In the genomic region with DNA sequence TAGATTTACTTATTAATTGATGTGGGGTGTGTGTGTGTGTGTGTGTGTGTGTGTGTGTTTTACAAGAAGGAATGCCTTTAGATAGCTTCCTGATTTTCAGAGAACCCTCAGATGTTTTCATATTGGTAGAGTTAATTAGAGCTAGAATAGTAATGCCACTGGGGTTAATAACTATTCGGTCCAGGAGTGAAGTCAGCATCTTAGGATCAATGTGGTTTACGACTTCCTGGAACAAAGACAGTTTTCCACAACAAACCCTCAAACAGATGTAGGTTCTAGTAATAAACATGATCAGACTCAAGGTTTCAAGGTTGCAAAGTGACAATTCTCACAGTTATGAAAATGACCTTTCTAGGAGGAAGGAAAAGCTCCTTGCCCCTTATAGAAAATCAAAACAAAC, we compare ENCODE assay signal across 23 cellular contexts. TPM values are rescaled to one million over a fixed set of nuclear protein-coding genes. Genes with fewer than 3 reads are reported as not detected.
DNase-seq lines count a peak whose midpoint lies in the region; ATAC-seq and TF ChIP-seq lines count a peak whose summit lies in the region.
"Had no signal": no experiment of that assay in that cellular context is flagged by ENCODE, and none has a peak within 500 bp of the region (broad histone marks: within the 10 kb centered on the region; RNA-seq: fewer than 3 reads in every experiment).

No MANE protein-coding gene starts in this region.

- intact Hi-C loops in OCI-LY7 (cut with micrococcal nuclease; ENCODE audit: unreplicated experiment) (no loop called here), CD14-positive monocyte (cut with micrococcal nuclease) (no loop called here)

- H3K9me2 ChIP-seq in OCI-LY7 (ENCODE audit: insufficient read depth, low read length) = no peaks in the 10 kb centered on the region

- POLR2A ChIA-PET in OCI-LY7 (lab: Charles Lee) = interaction anchor here (1.2 kb wide), 1 partner anchor 12 kb away, joined by 5 read pairs; a partner anchor contains a TSS

- H3K36me3 Mint-ChIP-seq in activated CD8-positive, alpha-beta memory T cell treated with anti-CD3 and anti-CD28 coated beads, Interleukin-2, amount 10 ng/mL, durations not matched to agents 7 days and 5 days = peaks cover 34% of the 10 kb centered on the region
- H3K36me3 Mint-ChIP-seq in central memory CD8-positive, alpha-beta T cell (ENCODE audit: insufficient read depth) = peaks cover 7% of the 10 kb centered on the region
- no peaks in the 10 kb centered on the region for H3K36me3 Mint-ChIP-seq in CD14-positive monocyte

- peaks cover 61% of the 10 kb centered on the region for H3K4me1 Mint-ChIP-seq in activated CD8-positive, alpha-beta memory T cell treated with anti-CD3 and anti-CD28 coated beads, Interleukin-2, amount 10 ng/mL, durations not matched to agents 7 days and 5 days
- H3K4me1 Mint-ChIP-seq in central memory CD8-positive, alpha-beta T cell = peaks cover 50% of the 10 kb centered on the region
- H3K4me1 Mint-ChIP-seq in CD14-positive monocyte = no peaks in the 10 kb centered on the region

- no peak overlapping the region for H3K27ac ChIP-seq in OCI-LY7 (ENCODE audit: low read depth, low read length, poor library complexity, severe bottlenecking)
- H3K27ac ChIP-seq: esophagus muscularis mucosa, KMS-11, neutrophil, PC-9, SJSA1 had no signal

- no TSS peak for BruUV-seq in OCI-LY7 (replicated peaks; lab: Mats Ljungman, UMichigan)

- ATAC-seq in activated CD8-positive, alpha-beta memory T cell treated with anti-CD3 and anti-CD28 coated beads, Interleukin-2, amount 10 ng/mL, durations not matched to agents 7 days and 5 days = no peak
- no peak for ATAC-seq in central memory CD8-positive, alpha-beta T cell (replicated peaks; ENCODE audit: extremely low read depth, poor library complexity, severe bottlenecking)
- ATAC-seq in HG02642 (IDR thresholded peaks at IDR 0.05; ENCODE audit: poor library complexity, unreplicated experiment) (no peak), GM21515 (IDR thresholded peaks at IDR 0.05; ENCODE audit: unreplicated experiment) (no peak)

- peak overlapping the region; percentile 44; the same call in 1 of the 2 replicates for H2AFZ ChIP-seq in OCI-LY7 (ENCODE audit: low read length)
- H2AFZ ChIP-seq: PC-9 had no signal

- no peaks in the 10 kb centered on the region for H3K27me3 Mint-ChIP-seq in activated CD8-positive, alpha-beta memory T cell treated with anti-CD3 and anti-CD28 coated beads, Interleukin-2, amount 10 ng/mL, durations not matched to agents 7 days and 5 days
- no peaks in the 10 kb centered on the region for H3K27me3 Mint-ChIP-seq in central memory CD8-positive, alpha-beta T cell
- peaks cover 3 to 16% (median 10%) of the 10 kb centered on the region in 3 donors for H3K27me3 Mint-ChIP-seq in CD14-positive monocyte (ENCODE audit: low read depth in 3 of 3)

- no peak overlapping the region for H3K4me3 Mint-ChIP-seq in activated CD8-positive, alpha-beta memory T cell treated with anti-CD3 and anti-CD28 coated beads, Interleukin-2, amount 10 ng/mL, durations not matched to agents 7 days and 5 days
- H3K4me3 Mint-ChIP-seq in central memory CD8-positive, alpha-beta T cell = peak overlapping the region; percentile 16
- no peak overlapping the region for H3K4me3 Mint-ChIP-seq in CD14-positive monocyte

- no peaks in the 10 kb centered on the region for H3K36me3 ChIP-seq in OCI-LY7 (ENCODE audit: insufficient read depth, low read length)
- H3K36me3 ChIP-seq: esophagus muscularis mucosa, neutrophil, SJSA1 had no signal

- peak overlapping the region; percentile 26 for H3K4me2 ChIP-seq in OCI-LY7 (ENCODE audit: low read length)
- H3K4me2 ChIP-seq: KMS-11, PC-9 had no signal

- no peaks in the 10 kb centered on the region for H3K9me3 ChIP-seq in OCI-LY7 (ENCODE audit: low read length)
- H3K9me3 ChIP-seq: esophagus muscularis mucosa, neutrophil, SJSA1 had no signal

- peak overlapping the region; percentile 17 for H3K27ac Mint-ChIP-seq in activated CD8-positive, alpha-beta memory T cell treated with anti-CD3 and anti-CD28 coated beads, Interleukin-2, amount 10 ng/mL, durations not matched to agents 7 days and 5 days
- peak overlapping the region; percentile 41 for H3K27ac Mint-ChIP-seq in central memory CD8-positive, alpha-beta T cell (ENCODE audit: low read depth)
- H3K27ac Mint-ChIP-seq in CD14-positive monocyte = peak overlapping the region in 1 of 7 donors; percentile 46

- CTCF ChIA-PET in activated CD8-positive, alpha-beta memory T cell treated with anti-CD3 and anti-CD28 coated beads, Interleukin-2, amount 10 ng/mL, durations not matched to agents 7 days and 5 days (lab: Charles Lee) = interaction anchor here (0.8 to 1.9 kb wide), 4 partner anchors 12 to 17 kb away, joined by 4 to 11 read pairs (median 6); a partner anchor contains a TSS
- CTCF ChIA-PET in OCI-LY7 (lab: Charles Lee; ENCODE audit: unreplicated experiment) = interaction anchor here (0.5 kb wide), 1 partner anchor 78 kb away, joined by 3 read pairs; no protein-coding TSS in a partner anchor

- no peaks in the 10 kb centered on the region for H3K79me2 ChIP-seq in OCI-LY7 (ENCODE audit: insufficient read depth, low read depth, low read length)

- no peak for DNase-seq in activated CD8-positive, alpha-beta memory T cell treated with anti-CD3 and anti-CD28 coated beads, Interleukin-2, amount 10 ng/mL, durations not matched to agents 7 days and 5 days
- no peak for DNase-seq in activated CD8-positive, alpha-beta memory T cell treated with anti-CD3 and anti-CD28 coated beads, Interleukin-2, amount 50 U/mL, for 4 hours
- peak; percentile 20 for DNase-seq in OCI-LY7 (ENCODE audit: low spot score)
- no peak for DNase-seq in central memory CD8-positive, alpha-beta T cell (ENCODE audit: low spot score in 2 of 2)
- DNase-seq in renal cortical epithelial cell (ENCODE audit: low read depth) = peak; percentile 35
- DNase-seq in CD14-positive monocyte (ENCODE audit: low spot score) = no peak
- DNase-seq: activated CD4-positive, CD25-positive, alpha-beta regulatory T cell treated with anti-CD3 and anti-CD28 coated beads, Interleukin-2, amount 50 U/mL, for 72 hours; DMS79; midbrain; NCI-H187; NCI-H345; PC-9; substantia nigra; T1000 had no signal

- peaks cover 37% of the 10 kb centered on the region for H3K4me1 ChIP-seq in OCI-LY7 (ENCODE audit: insufficient read depth, low read length, poor library complexity, severe bottlenecking)
- H3K4me1 ChIP-seq: SJSA1 had no signal

- TF ChIP-seq CTCF in OCI-LY7 (conservative IDR thresholded peaks at IDR 0.05; ENCODE audit: low read length) (no peak), CD14-positive monocyte (IDR thresholded peaks at IDR 0.05) (no peak)

- no peak overlapping the region for H3K4me3 ChIP-seq in OCI-LY7 (ENCODE audit: low read depth, low read length, poor library complexity, severe bottlenecking)
- H3K4me3 ChIP-seq: esophagus muscularis mucosa, PC-9, SJSA1 had no signal

- no peaks in the 10 kb centered on the region for H3K9me3 Mint-ChIP-seq in activated CD8-positive, alpha-beta memory T cell treated with anti-CD3 and anti-CD28 coated beads, Interleukin-2, amount 10 ng/mL, durations not matched to agents 7 days and 5 days (ENCODE audit: low read depth)
- H3K9me3 Mint-ChIP-seq in central memory CD8-positive, alpha-beta T cell = no peaks in the 10 kb centered on the region
- H3K9me3 Mint-ChIP-seq in CD14-positive monocyte = peaks cover 0 to 3% (median 2%) of the 10 kb centered on the region in 7 donors

- H4K20me1 ChIP-seq in OCI-LY7 (ENCODE audit: insufficient read depth, low read length) = no peaks in the 10 kb centered on the region

RNA-seq across cellular contexts. Expression of a gene that starts 12.2 kb away (rescaled TPM):
- total RNA-seq in activated CD8-positive, alpha-beta memory T cell treated with anti-CD3 and anti-CD28 coated beads, Interleukin-2, amount 10 ng/mL, durations not matched to agents 7 days and 5 days = 1 to 10 TPM in 1 of 2 experiments, under 1 TPM in 1; 0.84 to 2.2 TPM
- not detected in 2 replicates for total RNA-seq in OCI-LY7 (2014; rRNA removed; shearing (Covaris generic))
- total RNA-seq in OCI-LY7 (2022) (not detected in 2 replicates), renal cortical epithelial cell (0.52 and 0.55 TPM in 2 replicates)
- not detected for polyA plus RNA-seq in CD14-positive monocyte
- total RNA-seq: cardiac septum, esophagus muscularis mucosa, glomerular endothelial cell, HT1080, SJSA1 had no signal

RNA-seq across cellular contexts. Expression of a gene that starts 30.8 kb away (rescaled TPM):
- total RNA-seq in activated CD8-positive, alpha-beta memory T cell treated with anti-CD3 and anti-CD28 coated beads, Interleukin-2, amount 10 ng/mL, durations not matched to agents 7 days and 5 days = 1 to 10 TPM; 1.9 to 2.9 TPM
- 0.98 and 1.8 TPM in 2 replicates for total RNA-seq in OCI-LY7 (2014; rRNA removed; shearing (Covaris generic))
- total RNA-seq in OCI-LY7 (2022) = 0.34 and 0.65 TPM in 2 replicates
- 1.6 and 4.9 TPM in 2 replicates for total RNA-seq in renal cortical epithelial cell
- under 1 TPM; 0.39 to 0.75 TPM for polyA plus RNA-seq in CD14-positive monocyte
- total RNA-seq: HT1080 had no signal

RNA-seq across cellular contexts. Expression of a gene that starts 49.7 kb away (rescaled TPM):
- total RNA-seq in activated CD8-positive, alpha-beta memory T cell treated with anti-CD3 and anti-CD28 coated beads, Interleukin-2, amount 10 ng/mL, durations not matched to agents 7 days and 5 days = 10 to 100 TPM; 39.8 to 51.0 TPM
- 20.6 and 32.1 TPM in 2 replicates for total RNA-seq in OCI-LY7 (2014; rRNA removed; shearing (Covaris generic))
- total RNA-seq in OCI-LY7 (2022) (51.1 and 53.7 TPM in 2 replicates), renal cortical epithelial cell (116 and 142 TPM in 2 replicates)
- polyA plus RNA-seq in CD14-positive monocyte = 1 to 10 TPM; 3.6 to 3.9 TPM

RNA-seq across cellular contexts. Expression of a gene that starts 50.1 kb away (rescaled TPM):
- under 1 TPM; 0.20 to 0.23 TPM for total RNA-seq in activated CD8-positive, alpha-beta memory T cell treated with anti-CD3 and anti-CD28 coated beads, Interleukin-2, amount 10 ng/mL, durations not matched to agents 7 days and 5 days
- total RNA-seq in OCI-LY7 (2014; rRNA removed; shearing (Covaris generic)) = not detected in 2 replicates
- 0.82 and 1.2 TPM in 2 replicates for total RNA-seq in OCI-LY7 (2022)
- 0.40 and 0.69 TPM in 2 replicates for total RNA-seq in renal cortical epithelial cell
- polyA plus RNA-seq in CD14-positive monocyte = under 1 TPM; 0.38 to 0.44 TPM

RNA-seq across cellular contexts. Expression of a gene that starts 60.0 kb away (rescaled TPM):
- 10 to 100 TPM; 60.6 to 72.5 TPM for total RNA-seq in activated CD8-positive, alpha-beta memory T cell treated with anti-CD3 and anti-CD28 coated beads, Interleukin-2, amount 10 ng/mL, durations not matched to agents 7 days and 5 days
- 8.7 and 9.7 TPM in 2 replicates for total RNA-seq in OCI-LY7 (2014; rRNA removed; shearing (Covaris generic))
- 44.3 and 53.4 TPM in 2 replicates for total RNA-seq in OCI-LY7 (2022)
- total RNA-seq in renal cortical epithelial cell = 0.87 and 37.9 TPM in 2 replicates
- 1 to 10 TPM; 7.1 to 7.6 TPM for polyA plus RNA-seq in CD14-positive monocyte

Comparison
In these comparisons a context has a peak if more than half of its experiments do, and no peak if none do; other contexts are left out.
1. DNase-seq: peak in OCI-LY7 (single experiment) and renal cortical epithelial cell (single experiment); none in activated CD8-positive, alpha-beta memory T cell treated with anti-CD3 and anti-CD28 coated beads, Interleukin-2, amount 10 ng/mL, durations not matched to agents 7 days and 5 days (single experiment), activated CD8-positive, alpha-beta memory T cell treated with anti-CD3 and anti-CD28 coated beads, Interleukin-2, amount 50 U/mL, for 4 hours (single experiment), central memory CD8-positive, alpha-beta T cell (0 of 2) and CD14-positive monocyte (single experiment).